1 cellular context compared by ENCODE assay signal in the genomic region with DNA sequence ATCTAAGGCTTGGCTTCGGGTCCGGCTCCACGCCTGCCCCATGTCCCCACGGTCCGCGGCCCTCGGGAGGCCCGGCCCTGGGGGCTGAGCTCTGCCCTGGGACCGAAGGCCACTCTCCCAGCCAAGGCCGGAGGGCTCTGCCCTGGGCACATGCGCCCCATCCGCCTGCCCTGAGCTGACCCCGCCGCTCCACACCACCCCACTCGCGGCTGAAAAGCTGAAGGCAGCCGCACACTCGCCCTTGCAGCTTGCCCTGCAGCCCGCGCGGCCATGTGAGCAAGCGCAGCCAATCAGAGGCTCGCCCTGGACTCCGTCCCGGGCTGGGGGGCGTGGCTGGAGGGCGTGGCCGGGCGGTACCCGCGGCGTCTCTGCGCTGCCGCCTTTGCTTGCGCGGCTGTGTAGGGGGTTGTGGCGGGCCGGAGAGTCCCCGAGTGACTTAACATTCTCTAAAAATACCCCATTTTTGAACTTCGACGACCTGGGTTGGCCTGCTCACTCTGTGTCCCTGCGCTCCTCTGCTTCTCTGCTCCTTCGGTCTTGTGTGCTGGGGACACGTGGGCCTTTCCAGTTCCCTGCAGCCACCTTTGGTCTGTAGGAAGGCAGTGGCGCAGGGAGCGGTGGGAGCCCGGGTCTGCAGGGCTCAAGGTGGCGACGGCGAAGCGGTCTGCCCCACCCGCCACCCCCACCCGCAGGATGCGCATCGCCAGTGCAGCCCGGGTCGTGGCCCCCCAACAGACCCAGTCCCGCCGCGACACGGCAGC.
TF ChIP-seq lines count a peak whose summit lies in the region.

No MANE protein-coding gene starts in this region.

TF ChIP-seq in K562, 482 proteins besides CTCF, POLR2A, EP300 and RAD21 (continued from another document and continues in another):
- TF ChIP-seq, protein P1, sequence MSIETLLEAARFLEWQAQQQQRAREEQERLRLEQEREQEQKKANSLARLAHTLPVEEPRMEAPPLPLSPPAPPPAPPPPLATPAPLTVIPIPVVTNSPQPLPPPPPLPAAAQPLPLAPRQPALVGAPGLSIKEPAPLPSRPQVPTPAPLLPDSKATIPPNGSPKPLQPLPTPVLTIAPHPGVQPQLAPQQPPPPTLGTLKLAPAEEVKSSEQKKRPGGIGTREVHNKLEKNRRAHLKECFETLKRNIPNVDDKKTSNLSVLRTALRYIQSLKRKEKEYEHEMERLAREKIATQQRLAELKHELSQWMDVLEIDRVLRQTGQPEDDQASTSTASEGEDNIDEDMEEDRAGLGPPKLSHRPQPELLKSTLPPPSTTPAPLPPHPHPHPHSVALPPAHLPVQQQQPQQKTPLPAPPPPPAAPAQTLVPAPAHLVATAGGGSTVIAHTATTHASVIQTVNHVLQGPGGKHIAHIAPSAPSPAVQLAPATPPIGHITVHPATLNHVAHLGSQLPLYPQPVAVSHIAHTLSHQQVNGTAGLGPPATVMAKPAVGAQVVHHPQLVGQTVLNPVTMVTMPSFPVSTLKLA (conservative IDR thresholded peaks at IDR 0.05) = peak; percentile 61 to 74; a peak in 3 of 4 replicates
- TF ChIP-seq, protein P2, sequence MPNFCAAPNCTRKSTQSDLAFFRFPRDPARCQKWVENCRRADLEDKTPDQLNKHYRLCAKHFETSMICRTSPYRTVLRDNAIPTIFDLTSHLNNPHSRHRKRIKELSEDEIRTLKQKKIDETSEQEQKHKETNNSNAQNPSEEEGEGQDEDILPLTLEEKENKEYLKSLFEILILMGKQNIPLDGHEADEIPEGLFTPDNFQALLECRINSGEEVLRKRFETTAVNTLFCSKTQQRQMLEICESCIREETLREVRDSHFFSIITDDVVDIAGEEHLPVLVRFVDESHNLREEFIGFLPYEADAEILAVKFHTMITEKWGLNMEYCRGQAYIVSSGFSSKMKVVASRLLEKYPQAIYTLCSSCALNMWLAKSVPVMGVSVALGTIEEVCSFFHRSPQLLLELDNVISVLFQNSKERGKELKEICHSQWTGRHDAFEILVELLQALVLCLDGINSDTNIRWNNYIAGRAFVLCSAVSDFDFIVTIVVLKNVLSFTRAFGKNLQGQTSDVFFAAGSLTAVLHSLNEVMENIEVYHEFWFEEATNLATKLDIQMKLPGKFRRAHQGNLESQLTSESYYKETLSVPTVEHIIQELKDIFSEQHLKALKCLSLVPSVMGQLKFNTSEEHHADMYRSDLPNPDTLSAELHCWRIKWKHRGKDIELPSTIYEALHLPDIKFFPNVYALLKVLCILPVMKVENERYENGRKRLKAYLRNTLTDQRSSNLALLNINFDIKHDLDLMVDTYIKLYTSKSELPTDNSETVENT (CRISPR knock-in tag; IDR thresholded peaks at IDR 0.05) = 0 out of 2 replicates have a peak, but pooled peaks have one; percentile 15
- TF ChIP-seq HNRNPL (IDR thresholded peaks at IDR 0.05; ENCODE audit: low read depth, low read length) (peak; percentile 79), HOXB6 (CRISPR knock-in tag; IDR thresholded peaks at IDR 0.05; ENCODE audit: borderline replicate concordance) (no peak), KHSRP (IDR thresholded peaks at IDR 0.05) (no peak), ZBTB1 (CRISPR knock-in tag; IDR thresholded peaks at IDR 0.05; ENCODE audit: borderline replicate concordance, low read depth) (no peak), SAFB (IDR thresholded peaks at IDR 0.05; ENCODE audit: borderline replicate concordance, low read depth, low read length) (peak; percentile 37; the same call in 1 of the 2 replicates), ATF1 (CRISPR knock-in tag; IDR thresholded peaks at IDR 0.05) (no peak), ATF1 (tag; IDR thresholded peaks at IDR 0.05) (0 out of 2 replicates have a peak, but pooled peaks have one; percentile 15), EP400 (IDR thresholded peaks at IDR 0.05) (peak; percentile 45; the same call in 1 of the 2 replicates), ZNF445 (CRISPR knock-in tag; IDR thresholded peaks at IDR 0.05; ENCODE audit: low read depth) (no peak), NR2F6 (CRISPR knock-in tag; IDR thresholded peaks at IDR 0.05) (no peak), GTF2A2 (tag; IDR thresholded peaks at IDR 0.05) (no peak), ZNF174 (CRISPR knock-in tag; IDR thresholded peaks at IDR 0.05) (no peak), NR4A1 (CRISPR knock-in tag; IDR thresholded peaks at IDR 0.05) (no peak), NR4A1 (tag; IDR thresholded peaks at IDR 0.05) (no peak), ZNF444 (CRISPR knock-in tag; IDR thresholded peaks at IDR 0.05) (no peak), HDAC1 (IDR thresholded peaks at IDR 0.05) (no peak; a peak in 1 of 4 replicates), HEY1 (CRISPR knock-in tag; IDR thresholded peaks at IDR 0.05; ENCODE audit: borderline replicate concordance) (no peak), ELF1 (tag; IDR thresholded peaks at IDR 0.05) (no peak)
- TF ChIP-seq, protein P3, sequence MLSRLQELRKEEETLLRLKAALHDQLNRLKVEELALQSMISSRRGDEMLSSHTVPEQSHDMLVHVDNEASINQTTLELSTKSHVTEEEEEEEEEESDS (CRISPR knock-in tag; IDR thresholded peaks at IDR 0.05) = no peak
- TF ChIP-seq, protein P4, sequence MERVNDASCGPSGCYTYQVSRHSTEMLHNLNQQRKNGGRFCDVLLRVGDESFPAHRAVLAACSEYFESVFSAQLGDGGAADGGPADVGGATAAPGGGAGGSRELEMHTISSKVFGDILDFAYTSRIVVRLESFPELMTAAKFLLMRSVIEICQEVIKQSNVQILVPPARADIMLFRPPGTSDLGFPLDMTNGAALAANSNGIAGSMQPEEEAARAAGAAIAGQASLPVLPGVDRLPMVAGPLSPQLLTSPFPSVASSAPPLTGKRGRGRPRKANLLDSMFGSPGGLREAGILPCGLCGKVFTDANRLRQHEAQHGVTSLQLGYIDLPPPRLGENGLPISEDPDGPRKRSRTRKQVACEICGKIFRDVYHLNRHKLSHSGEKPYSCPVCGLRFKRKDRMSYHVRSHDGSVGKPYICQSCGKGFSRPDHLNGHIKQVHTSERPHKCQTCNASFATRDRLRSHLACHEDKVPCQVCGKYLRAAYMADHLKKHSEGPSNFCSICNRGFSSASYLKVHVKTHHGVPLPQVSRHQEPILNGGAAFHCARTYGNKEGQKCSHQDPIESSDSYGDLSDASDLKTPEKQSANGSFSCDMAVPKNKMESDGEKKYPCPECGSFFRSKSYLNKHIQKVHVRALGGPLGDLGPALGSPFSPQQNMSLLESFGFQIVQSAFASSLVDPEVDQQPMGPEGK (CRISPR knock-in tag; IDR thresholded peaks at IDR 0.05; ENCODE audit: borderline replicate concordance) = no peak
- TF ChIP-seq, protein P5, sequence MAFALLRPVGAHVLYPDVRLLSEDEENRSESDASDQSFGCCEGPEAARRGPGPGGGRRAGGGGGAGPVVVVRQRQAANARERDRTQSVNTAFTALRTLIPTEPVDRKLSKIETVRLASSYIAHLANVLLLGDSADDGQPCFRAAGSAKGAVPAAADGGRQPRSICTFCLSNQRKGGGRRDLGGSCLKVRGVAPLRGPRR (CRISPR knock-in tag; IDR thresholded peaks at IDR 0.05) = no peak
- TF ChIP-seq, protein P6, sequence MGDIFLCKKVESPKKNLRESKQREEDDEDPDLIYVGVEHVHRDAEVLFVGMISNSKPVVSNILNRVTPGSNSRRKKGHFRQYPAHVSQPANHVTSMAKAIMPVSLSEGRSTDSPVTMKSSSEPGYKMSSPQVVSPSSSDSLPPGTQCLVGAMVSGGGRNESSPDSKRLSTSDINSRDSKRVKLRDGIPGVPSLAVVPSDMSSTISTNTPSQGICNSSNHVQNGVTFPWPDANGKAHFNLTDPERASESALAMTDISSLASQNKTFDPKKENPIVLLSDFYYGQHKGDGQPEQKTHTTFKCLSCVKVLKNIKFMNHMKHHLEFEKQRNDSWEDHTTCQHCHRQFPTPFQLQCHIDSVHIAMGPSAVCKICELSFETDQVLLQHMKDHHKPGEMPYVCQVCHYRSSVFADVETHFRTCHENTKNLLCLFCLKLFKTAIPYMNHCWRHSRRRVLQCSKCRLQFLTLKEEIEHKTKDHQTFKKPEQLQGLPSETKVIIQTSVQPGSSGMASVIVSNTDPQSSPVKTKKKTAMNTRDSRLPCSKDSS (IDR thresholded peaks at IDR 0.05; ENCODE audit: low read depth, partially characterized antibody) = no peak
- TF ChIP-seq, protein P7, sequence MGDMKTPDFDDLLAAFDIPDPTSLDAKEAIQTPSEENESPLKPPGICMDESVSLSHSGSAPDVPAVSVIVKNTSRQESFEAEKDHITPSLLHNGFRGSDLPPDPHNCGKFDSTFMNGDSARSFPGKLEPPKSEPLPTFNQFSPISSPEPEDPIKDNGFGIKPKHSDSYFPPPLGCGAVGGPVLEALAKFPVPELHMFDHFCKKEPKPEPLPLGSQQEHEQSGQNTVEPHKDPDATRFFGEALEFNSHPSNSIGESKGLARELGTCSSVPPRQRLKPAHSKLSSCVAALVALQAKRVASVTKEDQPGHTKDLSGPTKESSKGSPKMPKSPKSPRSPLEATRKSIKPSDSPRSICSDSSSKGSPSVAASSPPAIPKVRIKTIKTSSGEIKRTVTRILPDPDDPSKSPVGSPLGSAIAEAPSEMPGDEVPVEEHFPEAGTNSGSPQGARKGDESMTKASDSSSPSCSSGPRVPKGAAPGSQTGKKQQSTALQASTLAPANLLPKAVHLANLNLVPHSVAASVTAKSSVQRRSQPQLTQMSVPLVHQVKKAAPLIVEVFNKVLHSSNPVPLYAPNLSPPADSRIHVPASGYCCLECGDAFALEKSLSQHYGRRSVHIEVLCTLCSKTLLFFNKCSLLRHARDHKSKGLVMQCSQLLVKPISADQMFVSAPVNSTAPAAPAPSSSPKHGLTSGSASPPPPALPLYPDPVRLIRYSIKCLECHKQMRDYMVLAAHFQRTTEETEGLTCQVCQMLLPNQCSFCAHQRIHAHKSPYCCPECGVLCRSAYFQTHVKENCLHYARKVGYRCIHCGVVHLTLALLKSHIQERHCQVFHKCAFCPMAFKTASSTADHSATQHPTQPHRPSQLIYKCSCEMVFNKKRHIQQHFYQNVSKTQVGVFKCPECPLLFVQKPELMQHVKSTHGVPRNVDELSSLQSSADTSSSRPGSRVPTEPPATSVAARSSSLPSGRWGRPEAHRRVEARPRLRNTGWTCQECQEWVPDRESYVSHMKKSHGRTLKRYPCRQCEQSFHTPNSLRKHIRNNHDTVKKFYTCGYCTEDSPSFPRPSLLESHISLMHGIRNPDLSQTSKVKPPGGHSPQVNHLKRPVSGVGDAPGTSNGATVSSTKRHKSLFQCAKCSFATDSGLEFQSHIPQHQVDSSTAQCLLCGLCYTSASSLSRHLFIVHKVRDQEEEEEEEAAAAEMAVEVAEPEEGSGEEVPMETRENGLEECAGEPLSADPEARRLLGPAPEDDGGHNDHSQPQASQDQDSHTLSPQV (IDR thresholded peaks at IDR 0.05) = peak; percentile 68
- TF ChIP-seq, protein P8, sequence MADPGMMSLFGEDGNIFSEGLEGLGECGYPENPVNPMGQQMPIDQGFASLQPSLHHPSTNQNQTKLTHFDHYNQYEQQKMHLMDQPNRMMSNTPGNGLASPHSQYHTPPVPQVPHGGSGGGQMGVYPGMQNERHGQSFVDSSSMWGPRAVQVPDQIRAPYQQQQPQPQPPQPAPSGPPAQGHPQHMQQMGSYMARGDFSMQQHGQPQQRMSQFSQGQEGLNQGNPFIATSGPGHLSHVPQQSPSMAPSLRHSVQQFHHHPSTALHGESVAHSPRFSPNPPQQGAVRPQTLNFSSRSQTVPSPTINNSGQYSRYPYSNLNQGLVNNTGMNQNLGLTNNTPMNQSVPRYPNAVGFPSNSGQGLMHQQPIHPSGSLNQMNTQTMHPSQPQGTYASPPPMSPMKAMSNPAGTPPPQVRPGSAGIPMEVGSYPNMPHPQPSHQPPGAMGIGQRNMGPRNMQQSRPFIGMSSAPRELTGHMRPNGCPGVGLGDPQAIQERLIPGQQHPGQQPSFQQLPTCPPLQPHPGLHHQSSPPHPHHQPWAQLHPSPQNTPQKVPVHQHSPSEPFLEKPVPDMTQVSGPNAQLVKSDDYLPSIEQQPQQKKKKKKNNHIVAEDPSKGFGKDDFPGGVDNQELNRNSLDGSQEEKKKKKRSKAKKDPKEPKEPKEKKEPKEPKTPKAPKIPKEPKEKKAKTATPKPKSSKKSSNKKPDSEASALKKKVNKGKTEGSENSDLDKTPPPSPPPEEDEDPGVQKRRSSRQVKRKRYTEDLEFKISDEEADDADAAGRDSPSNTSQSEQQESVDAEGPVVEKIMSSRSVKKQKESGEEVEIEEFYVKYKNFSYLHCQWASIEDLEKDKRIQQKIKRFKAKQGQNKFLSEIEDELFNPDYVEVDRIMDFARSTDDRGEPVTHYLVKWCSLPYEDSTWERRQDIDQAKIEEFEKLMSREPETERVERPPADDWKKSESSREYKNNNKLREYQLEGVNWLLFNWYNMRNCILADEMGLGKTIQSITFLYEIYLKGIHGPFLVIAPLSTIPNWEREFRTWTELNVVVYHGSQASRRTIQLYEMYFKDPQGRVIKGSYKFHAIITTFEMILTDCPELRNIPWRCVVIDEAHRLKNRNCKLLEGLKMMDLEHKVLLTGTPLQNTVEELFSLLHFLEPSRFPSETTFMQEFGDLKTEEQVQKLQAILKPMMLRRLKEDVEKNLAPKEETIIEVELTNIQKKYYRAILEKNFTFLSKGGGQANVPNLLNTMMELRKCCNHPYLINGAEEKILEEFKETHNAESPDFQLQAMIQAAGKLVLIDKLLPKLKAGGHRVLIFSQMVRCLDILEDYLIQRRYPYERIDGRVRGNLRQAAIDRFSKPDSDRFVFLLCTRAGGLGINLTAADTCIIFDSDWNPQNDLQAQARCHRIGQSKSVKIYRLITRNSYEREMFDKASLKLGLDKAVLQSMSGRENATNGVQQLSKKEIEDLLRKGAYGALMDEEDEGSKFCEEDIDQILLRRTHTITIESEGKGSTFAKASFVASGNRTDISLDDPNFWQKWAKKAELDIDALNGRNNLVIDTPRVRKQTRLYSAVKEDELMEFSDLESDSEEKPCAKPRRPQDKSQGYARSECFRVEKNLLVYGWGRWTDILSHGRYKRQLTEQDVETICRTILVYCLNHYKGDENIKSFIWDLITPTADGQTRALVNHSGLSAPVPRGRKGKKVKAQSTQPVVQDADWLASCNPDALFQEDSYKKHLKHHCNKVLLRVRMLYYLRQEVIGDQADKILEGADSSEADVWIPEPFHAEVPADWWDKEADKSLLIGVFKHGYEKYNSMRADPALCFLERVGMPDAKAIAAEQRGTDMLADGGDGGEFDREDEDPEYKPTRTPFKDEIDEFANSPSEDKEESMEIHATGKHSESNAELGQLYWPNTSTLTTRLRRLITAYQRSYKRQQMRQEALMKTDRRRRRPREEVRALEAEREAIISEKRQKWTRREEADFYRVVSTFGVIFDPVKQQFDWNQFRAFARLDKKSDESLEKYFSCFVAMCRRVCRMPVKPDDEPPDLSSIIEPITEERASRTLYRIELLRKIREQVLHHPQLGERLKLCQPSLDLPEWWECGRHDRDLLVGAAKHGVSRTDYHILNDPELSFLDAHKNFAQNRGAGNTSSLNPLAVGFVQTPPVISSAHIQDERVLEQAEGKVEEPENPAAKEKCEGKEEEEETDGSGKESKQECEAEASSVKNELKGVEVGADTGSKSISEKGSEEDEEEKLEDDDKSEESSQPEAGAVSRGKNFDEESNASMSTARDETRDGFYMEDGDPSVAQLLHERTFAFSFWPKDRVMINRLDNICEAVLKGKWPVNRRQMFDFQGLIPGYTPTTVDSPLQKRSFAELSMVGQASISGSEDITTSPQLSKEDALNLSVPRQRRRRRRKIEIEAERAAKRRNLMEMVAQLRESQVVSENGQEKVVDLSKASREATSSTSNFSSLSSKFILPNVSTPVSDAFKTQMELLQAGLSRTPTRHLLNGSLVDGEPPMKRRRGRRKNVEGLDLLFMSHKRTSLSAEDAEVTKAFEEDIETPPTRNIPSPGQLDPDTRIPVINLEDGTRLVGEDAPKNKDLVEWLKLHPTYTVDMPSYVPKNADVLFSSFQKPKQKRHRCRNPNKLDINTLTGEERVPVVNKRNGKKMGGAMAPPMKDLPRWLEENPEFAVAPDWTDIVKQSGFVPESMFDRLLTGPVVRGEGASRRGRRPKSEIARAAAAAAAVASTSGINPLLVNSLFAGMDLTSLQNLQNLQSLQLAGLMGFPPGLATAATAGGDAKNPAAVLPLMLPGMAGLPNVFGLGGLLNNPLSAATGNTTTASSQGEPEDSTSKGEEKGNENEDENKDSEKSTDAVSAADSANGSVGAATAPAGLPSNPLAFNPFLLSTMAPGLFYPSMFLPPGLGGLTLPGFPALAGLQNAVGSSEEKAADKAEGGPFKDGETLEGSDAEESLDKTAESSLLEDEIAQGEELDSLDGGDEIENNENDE (IDR thresholded peaks at IDR 0.05; ENCODE audit: low read depth, low read length) = no peak
